9 cellular contexts compared by ENCODE assay signal in genomic region chr5:150139334-150139733, GRCh38. TPM values are rescaled to one million over a fixed set of nuclear protein-coding genes. Genes with fewer than 3 reads are reported as not detected.
DNase-seq lines count a peak whose midpoint lies in the region; ATAC-seq and TF ChIP-seq lines count a peak whose summit lies in the region.
"Had no signal": no experiment of that assay in that cellular context is flagged by ENCODE, and none has a peak within 500 bp of the region (broad histone marks: within the 10 kb centered on the region; RNA-seq: fewer than 3 reads in every experiment).

No MANE protein-coding gene starts in this region.

- H3K4me3 ChIP-seq in WI38 (ENCODE audit: low read depth, low read length) (0 out of 2 replicates have a peak overlapping the region, but pooled peaks have one; percentile 2), right cardiac atrium (ENCODE audit: low read length) (no peak overlapping the region), sigmoid colon (no peak overlapping the region)

- H3K9me3 ChIP-seq in right cardiac atrium (ENCODE audit: control insufficient read depth, low read length) = no peaks in the 10 kb centered on the region
- no peaks in the 10 kb centered on the region for H3K9me3 ChIP-seq in sigmoid colon

- intact Hi-C loops in right cardiac atrium (cut with DNase I) (no loop called here), sigmoid colon (cut with DNase I) (no loop called here)

- 65% methylated on average over 6 of the region's 6 CpGs for WGBS in right cardiac atrium
- WGBS in sigmoid colon, 2 donors = 74 to 86% methylated on average over 6 of the region's 6 CpGs

- no peaks in the 10 kb centered on the region for H3K27me3 ChIP-seq in right cardiac atrium (ENCODE audit: control insufficient read depth, insufficient read depth)
- H3K27me3 ChIP-seq in sigmoid colon = no peaks in the 10 kb centered on the region

- TF ChIP-seq CTCF in WI38 (IDR thresholded peaks at IDR 0.05; ENCODE audit: low read depth, low read length) (no peak), sigmoid colon (IDR thresholded peaks at IDR 0.05) (no peak)

- no peak for TF ChIP-seq EP300 in sigmoid colon (IDR thresholded peaks at IDR 0.05)

- H3K36me3 ChIP-seq in sigmoid colon = peaks cover 0 to 13% (median 3%) of the 10 kb centered on the region in 4 donors

- ATAC-seq in right cardiac atrium (no peak), GM19324 (IDR thresholded peaks at IDR 0.05; ENCODE audit: low FRiP score, unreplicated experiment) (no peak), GM21526 (IDR thresholded peaks at IDR 0.05; ENCODE audit: low FRiP score, unreplicated experiment) (no peak)

- TF ChIP-seq POLR2A in sigmoid colon (IDR thresholded peaks at IDR 0.05) = no peak

- H3K4me1 ChIP-seq in right cardiac atrium (ENCODE audit: control insufficient read depth, insufficient read depth, low read length) (peaks cover 45% of the 10 kb centered on the region), sigmoid colon (peaks cover 0 to 80% (median 77%) of the 10 kb centered on the region in 4 donors)

- H3K27ac ChIP-seq in right cardiac atrium (ENCODE audit: low read length) = peak overlapping the region; percentile 58
- H3K27ac ChIP-seq in sigmoid colon = peak overlapping the region; percentile 84 to 92 (median 87)

- peak; percentile 52 for DNase-seq in AG20443 (ENCODE audit: low spot score)
- DNase-seq in right cardiac atrium = no peak
- DNase-seq in sigmoid colon = no peak
- no peak for DNase-seq in DMS 273 treated with DMSO at 0.1 percent for 48 hours (lab: John Stamatoyannopoulos, UW)
- DNase-seq in NCI-H345 treated with DMSO at 0.1 percent for 48 hours (lab: John Stamatoyannopoulos, UW; ENCODE audit: unreplicated experiment) = no peak
- DNase-seq: erythroblast had no signal

RNA-seq across cellular contexts. Expression of gene PDGFRB, which starts 16.3 kb away (rescaled TPM):
- 10 to 100 TPM; 42.7 to 68.0 (median 46.4) TPM for total RNA-seq in right cardiac atrium
- 24.6 TPM for polyA plus RNA-seq in right cardiac atrium
- total RNA-seq in sigmoid colon = 100 to 1,000 TPM in 1 of 4 donors, 10 to 100 TPM in 3; 54.9 to 104 (median 69.4) TPM
- 10 to 100 TPM in 1 of 3 donors, 1 to 10 TPM in 2; 3.9 to 26.7 (median 6.0) TPM for polyA plus RNA-seq in sigmoid colon

RNA-seq across cellular contexts. Expression of gene CDX1, which starts 27.2 kb away (rescaled TPM):
- total RNA-seq in right cardiac atrium (under 1 TPM in 1 of 4 donors, not detected in 3; 0.23 TPM), sigmoid colon (1 to 10 TPM in 1 of 4 donors, under 1 TPM in 1, not detected in 2; 0.71 to 1.4 TPM)
- polyA plus RNA-seq in right cardiac atrium (0.09 TPM), sigmoid colon (100 to 1,000 TPM; 325 to 455 (median 330) TPM)

RNA-seq across cellular contexts. Expression of gene SLC6A7, which starts 50.5 kb away (rescaled TPM):
- total RNA-seq in right cardiac atrium (not detected), sigmoid colon (not detected)
- polyA plus RNA-seq in right cardiac atrium (not detected), sigmoid colon (10 to 100 TPM in 1 of 3 donors, under 1 TPM in 2; 0.46 to 10.8 (median 0.60) TPM)

RNA-seq across cellular contexts. Expression of gene CSF1R, which starts 53.0 kb away (rescaled TPM):
- 10 to 100 TPM; 16.5 to 31.6 (median 24.8) TPM for total RNA-seq in right cardiac atrium
- 4.5 TPM for polyA plus RNA-seq in right cardiac atrium
- total RNA-seq in sigmoid colon = 10 to 100 TPM; 21.9 to 44.4 (median 36.0) TPM
- 10 to 100 TPM; 10.8 to 26.1 (median 16.3) TPM for polyA plus RNA-seq in sigmoid colon
